In the genomic region with DNA sequence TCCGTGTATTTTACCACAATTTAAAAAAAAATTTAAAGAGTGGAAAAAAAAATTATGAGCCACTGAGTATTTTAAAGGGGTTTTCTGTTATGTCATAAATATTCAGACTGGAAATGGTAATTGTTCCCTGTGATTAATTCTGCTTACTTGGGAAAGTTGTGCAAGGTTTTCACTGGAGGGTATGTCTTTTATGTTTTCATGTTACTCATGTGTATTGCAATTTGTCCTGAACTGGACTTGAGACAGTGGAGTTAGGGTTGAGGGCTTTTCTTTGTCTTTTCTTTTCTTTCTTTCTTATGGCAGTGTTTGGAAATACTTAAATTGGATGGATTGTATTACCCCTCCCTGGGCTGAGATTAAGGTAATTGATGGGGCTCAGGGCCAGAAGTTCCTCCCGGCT, we compare ENCODE assay signal across 22 cellular contexts.
"Had no signal": no experiment of that assay in that cellular context is flagged by ENCODE, and none has a peak within 500 bp of the region (broad histone marks: within the 10 kb centered on the region; RNA-seq: fewer than 3 reads in every experiment).

No MANE protein-coding gene starts in this region.

- H3K27me3 Mint-ChIP-seq: naive B cell had no signal

- H3K36me3 ChIP-seq: colonic mucosa, esophagus muscularis mucosa, gastroesophageal sphincter, left ventricle myocardium inferior, lower lobe of right lung, right atrium auricular region, sigmoid colon, stomach, thoracic aorta, transverse colon had no signal

- DNase-seq: cerebellar nuclear complex; colonic mucosa; dermis blood vessel endothelial cell; effector memory CD4-positive, alpha-beta T cell; glutamatergic neuron; left ventricle myocardium inferior; lower lobe of right lung; mesenchymal stem cell; naive B cell; posterior cingulate gyrus; sigmoid colon; small intestine; stimulated activated CD4-positive, alpha-beta T cell treated with anti-CD3 and anti-CD28 coated beads, Interleukin-12 subunit alpha, Interleukin-12 subunit beta, amount 100 ng/mL, for 4 hours; stimulated activated naive CD4-positive, alpha-beta T cell; stomach; substantia nigra; transverse colon had no signal

- H3K36me3 Mint-ChIP-seq: naive B cell had no signal

- H3K4me1 ChIP-seq: colonic mucosa, transverse colon had no signal

- H3K27ac ChIP-seq: colonic mucosa, epithelial cell of prostate, esophagus muscularis mucosa, gastroesophageal sphincter, left ventricle myocardium inferior, lower lobe of right lung, right atrium auricular region, sigmoid colon, stomach, thoracic aorta, transverse colon had no signal

- H3K4me3 Mint-ChIP-seq: naive B cell had no signal

- H3K4me3 ChIP-seq: colonic mucosa, esophagus muscularis mucosa, gastroesophageal sphincter, left ventricle myocardium inferior, lower lobe of right lung, right atrium auricular region, sigmoid colon, stomach, thoracic aorta, transverse colon had no signal

- H3K9me3 ChIP-seq: colonic mucosa, esophagus muscularis mucosa, gastroesophageal sphincter, left ventricle myocardium inferior, lower lobe of right lung, right atrium auricular region, sigmoid colon, stomach, thoracic aorta, transverse colon had no signal

- H3K27me3 ChIP-seq: colonic mucosa, right atrium auricular region, sigmoid colon, stomach, transverse colon had no signal

- H3K27ac Mint-ChIP-seq: naive B cell had no signal

- H3K4me1 Mint-ChIP-seq: naive B cell had no signal
